Comparison of ENCODE assay signal across 8 cellular contexts in genomic region chr7:90346326-90347125, GRCh38. TPM values are rescaled to one million over a fixed set of nuclear protein-coding genes. Genes with fewer than 3 reads are reported as not detected.
DNase-seq lines count a peak whose midpoint lies in the region; ATAC-seq and TF ChIP-seq lines count a peak whose summit lies in the region.

Gene GTPBP10, plus strand, starts transcription at chr7:90346716. Its CDS starts 26 bp downstream, at chr7:90346742.

- DNase-seq in GM12864 (ENCODE audit: low read depth), result peak; percentile 93
- DNase-seq in NCI-H1092 treated with DMSO at 0.1 percent for 48 hours (lab: John Stamatoyannopoulos, UW), result peak; percentile 97
- peak; percentile 87 for DNase-seq in SKM-1 (lab: John Stamatoyannopoulos, UW; ENCODE audit: unreplicated experiment)
- DNase-seq in head of caudate nucleus, result peak; percentile 83 to 97 (median 94)
- DNase-seq in osteocyte (ENCODE audit: extremely low spot score, unreplicated experiment), result peak; percentile 97

- peaks cover 5% of the 10 kb centered on the region for H3K4me1 ChIP-seq in thymus (ENCODE audit: control insufficient read depth, insufficient read depth, low read length)

- peaks cover 7% of the 10 kb centered on the region for H3K36me3 Mint-ChIP-seq in activated naive CD8-positive, alpha-beta T cell
- H3K36me3 Mint-ChIP-seq in osteocyte (ENCODE audit: unreplicated experiment), result peaks cover 2% of the 10 kb centered on the region

- H3K36me3 ChIP-seq in thymus (ENCODE audit: control insufficient read depth, insufficient read depth), result no peaks in the 10 kb centered on the region

- H3K4me3 ChIP-seq in GM12864 (ENCODE audit: low read depth, low read length), result peak within 1 kb of the TSS; percentile 79
- peak within 1 kb of the TSS; percentile 74 for H3K4me3 ChIP-seq in thymus (ENCODE audit: low read length)

- H3K9me3 ChIP-seq in thymus (ENCODE audit: control insufficient read depth), result no peaks in the 10 kb centered on the region

- no peaks in the 10 kb centered on the region for H3K27me3 Mint-ChIP-seq in activated naive CD8-positive, alpha-beta T cell
- H3K27me3 Mint-ChIP-seq in osteocyte (ENCODE audit: unreplicated experiment), result no peaks in the 10 kb centered on the region

- H3K9me3 Mint-ChIP-seq in activated naive CD8-positive, alpha-beta T cell (ENCODE audit: low read depth), result no peaks in the 10 kb centered on the region
- no peaks in the 10 kb centered on the region for H3K9me3 Mint-ChIP-seq in osteocyte (ENCODE audit: unreplicated experiment)

- peak within 1 kb of the TSS; percentile 98 for H3K27ac Mint-ChIP-seq in activated naive CD8-positive, alpha-beta T cell
- H3K27ac Mint-ChIP-seq in osteocyte (ENCODE audit: unreplicated experiment), result peak within 1 kb of the TSS; percentile 96

- under 1% methylated on average over 38 of the region's 38 CpGs for WGBS in thymus

- peak within 1 kb of the TSS; percentile 95 for H3K27ac ChIP-seq in thymus (ENCODE audit: low read depth)

- H3K4me1 Mint-ChIP-seq in activated naive CD8-positive, alpha-beta T cell (ENCODE audit: low read depth), result peaks cover 53% of the 10 kb centered on the region
- H3K4me1 Mint-ChIP-seq in osteocyte (ENCODE audit: unreplicated experiment), result peaks cover 20% of the 10 kb centered on the region

- intact Hi-C loops in head of caudate nucleus (cut with DNase I), result loop anchor here (5.0 kb wide), 1 partner anchor 61 kb away; no protein-coding TSS in a partner anchor

- TF ChIP-seq CTCF in GM12864 (IDR thresholded peaks at IDR 0.05; ENCODE audit: low read depth, low read length, missing control alignments) (peak; percentile 77), osteocyte (IDR thresholded peaks at IDR 0.05) (peak; percentile 64)

- peak; percentile 94 for ATAC-seq in HG02623 (IDR thresholded peaks at IDR 0.05; ENCODE audit: unreplicated experiment)

- H3K27me3 ChIP-seq in thymus (ENCODE audit: control insufficient read depth, insufficient read depth), result no peaks in the 10 kb centered on the region

- H3K4me3 Mint-ChIP-seq in activated naive CD8-positive, alpha-beta T cell, result peak within 1 kb of the TSS; percentile 97
- peak within 1 kb of the TSS; percentile 92 for H3K4me3 Mint-ChIP-seq in osteocyte (ENCODE audit: unreplicated experiment)

RNA-seq across cellular contexts. Expression of gene GTPBP10, which starts in this region (rescaled TPM):
- total RNA-seq in osteocyte, result 19.5 and 19.6 TPM in 2 replicates
- 38.6 TPM for polyA plus RNA-seq in thymus

Comparison
In these comparisons a context has a peak if more than half of its experiments do, and no peak if none do; other contexts are left out.
1. Peak in every context shown above with its lines: DNase-seq, ATAC-seq, H3K4me3 ChIP-seq and H3K27ac ChIP-seq.